In genomic region chr5:145244251-145244650, GRCh38 we compare ENCODE assay signal across 19 cellular contexts.
"Had no signal": no experiment of that assay in that cellular context is flagged by ENCODE, and none has a peak within 500 bp of the region (broad histone marks: within the 10 kb centered on the region; RNA-seq: fewer than 3 reads in every experiment).

No MANE protein-coding gene starts in this region.

- H3K9ac ChIP-seq: parathyroid adenoma had no signal

- H3K9me3 ChIP-seq: ascending aorta, esophagus squamous epithelium, tibial nerve had no signal

- H3K36me3 ChIP-seq: ascending aorta, cardiac muscle cell, esophagus squamous epithelium, tibial nerve had no signal

- H3K4me1 ChIP-seq: parathyroid adenoma had no signal

- H3K79me2 ChIP-seq: parathyroid adenoma had no signal

- DNase-seq: activated CD4-positive, CD25-positive, alpha-beta regulatory T cell treated with anti-CD3 and anti-CD28 coated beads, Interleukin-2, amount 50 U/mL, for 72 hours; activated naive CD4-positive, alpha-beta T cell treated with anti-CD3 and anti-CD28 coated beads for 36 hours; effector CD4-positive, alpha-beta T cell; esophagus squamous epithelium; glutamatergic neuron; hypothalamus; left ventricle myocardium superior; retina; stimulated activated CD4-positive, alpha-beta T cell treated with anti-CD3 and anti-CD28 coated beads, Interleukin-15, amount 100 ng/mL, for 24 hours; stimulated activated CD4-positive, alpha-beta T cell treated with anti-CD3 and anti-CD28 coated beads, Interleukin-4, amount 100 ng/mL, for 1 hour; stimulated activated naive CD4-positive, alpha-beta T cell; substantia nigra; T-helper 1 cell; T1000 had no signal

- H3K27me3 ChIP-seq: ascending aorta, cardiac muscle cell, esophagus squamous epithelium, foreskin keratinocyte, tibial nerve had no signal

- H2AFZ ChIP-seq: parathyroid adenoma had no signal

- ATAC-seq: foreskin keratinocyte, left ventricle myocardium superior had no signal

- H3K4me3 ChIP-seq: cardiac muscle cell, esophagus squamous epithelium, tibial nerve had no signal

- H3K27ac ChIP-seq: cardiac muscle cell, esophagus squamous epithelium, foreskin keratinocyte, parathyroid adenoma, tibial nerve had no signal
